ENCODE assay signal across 1 cellular context in the genomic region with DNA sequence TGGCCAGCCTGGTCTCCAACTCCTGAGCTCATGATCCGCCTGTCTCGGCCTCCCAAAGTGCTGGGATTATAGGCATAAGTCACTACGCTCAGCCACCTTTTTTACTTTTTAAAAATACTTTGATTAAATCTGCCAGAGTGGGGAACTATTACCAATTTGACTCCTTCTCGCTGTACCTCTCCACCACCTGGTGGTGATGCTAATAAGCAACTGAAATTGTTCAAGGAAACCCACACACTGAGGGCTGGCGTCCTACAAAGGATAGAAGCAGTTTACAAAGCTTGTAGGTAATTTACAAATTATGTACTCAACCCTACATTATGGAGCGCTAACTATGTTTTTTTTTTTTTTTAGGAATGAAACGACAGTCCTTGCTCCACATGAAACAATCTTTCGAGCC.
TF ChIP-seq lines count a peak whose summit lies in the region.

No MANE protein-coding gene starts in this region.

TF ChIP-seq in H1, 55 proteins besides CTCF, POLR2A, EP300 and RAD21 (continued from another document):
- TF ChIP-seq BACH1 (IDR thresholded peaks at IDR 0.05; ENCODE audit: low read length): no peak
TF ChIP-seq in H1: peak in this region for 0.
